Comparison of ENCODE assay signal across 17 cellular contexts in genomic region chr17:76543482-76544122, GRCh38. TPM values are rescaled to one million over a fixed set of nuclear protein-coding genes. Genes with fewer than 3 reads are reported as not detected.
DNase-seq lines count a peak whose midpoint lies in the region; ATAC-seq and TF ChIP-seq lines count a peak whose summit lies in the region.
"Had no signal": no experiment of that assay in that cellular context is flagged by ENCODE, and none has a peak within 500 bp of the region (broad histone marks: within the 10 kb centered on the region; RNA-seq: fewer than 3 reads in every experiment).

No MANE protein-coding gene starts in this region.

- H2AFZ ChIP-seq in osteoblast (ENCODE audit: low read length): no peak overlapping the region
- no peak overlapping the region for H2AFZ ChIP-seq in PC-9

- H3K27me3 ChIP-seq in H7 (ENCODE audit: control insufficient read depth, insufficient read depth, low read length) (peaks cover 12% of the 10 kb centered on the region), right cardiac atrium (ENCODE audit: control insufficient read depth, insufficient read depth) (no peaks in the 10 kb centered on the region), osteoblast (ENCODE audit: insufficient read depth, low read length) (peaks cover 8% of the 10 kb centered on the region), PC-9 (ENCODE audit: insufficient read depth, low read depth) (no peaks in the 10 kb centered on the region)

- 29% methylated on average over 15 of the region's 15 CpGs for WGBS in right cardiac atrium

- H3F3A ChIP-seq in PC-9 (ENCODE audit: insufficient read depth, low read depth): no peaks in the 10 kb centered on the region; the same call in 1 of the 2 replicates

- no TSS peak for BruUV-seq in PC-9 (replicated peaks; lab: Mats Ljungman, UMichigan)

- H3K9me3 ChIP-seq in right cardiac atrium (ENCODE audit: control insufficient read depth, low read length) (no peaks in the 10 kb centered on the region), osteoblast (ENCODE audit: low read depth, low read length) (no peaks in the 10 kb centered on the region), PC-9 (ENCODE audit: insufficient read depth, low read depth) (no peaks in the 10 kb centered on the region)

- CTCF ChIA-PET in PC-9 (lab: Charles Lee): no interaction called here

- no peaks in the 10 kb centered on the region for H3K9me2 ChIP-seq in PC-9 (ENCODE audit: insufficient read depth)

- H3K36me3 ChIP-seq in H7 (replicated peaks; ENCODE audit: control insufficient read depth, insufficient read depth, low read length) (no peaks in the 10 kb centered on the region), osteoblast (ENCODE audit: insufficient read depth, low read length) (no peaks in the 10 kb centered on the region), PC-9 (ENCODE audit: low read depth) (no peaks in the 10 kb centered on the region)

- no peak overlapping the region for H3K4me2 ChIP-seq in osteoblast (ENCODE audit: insufficient read depth, low read length)
- H3K4me2 ChIP-seq in PC-9: no peak overlapping the region

- H3K4me3 ChIP-seq in H7 (ENCODE audit: insufficient read depth, low read depth, low read length) (no peak overlapping the region), right cardiac atrium (ENCODE audit: low read length) (no peak overlapping the region), osteoblast (ENCODE audit: insufficient read depth, low read length) (no peak overlapping the region), PC-9 (no peak overlapping the region)

- H3K4me1 ChIP-seq in right cardiac atrium (ENCODE audit: control insufficient read depth, insufficient read depth, low read length) (peaks cover 31% of the 10 kb centered on the region), osteoblast (ENCODE audit: insufficient read depth, low read length) (peaks cover 25% of the 10 kb centered on the region), PC-9 (replicated peaks; ENCODE audit: insufficient read depth) (0 out of 2 replicates have a peak, but pooled peaks cover 3% of the 10 kb centered on the region)

- H3K79me2 ChIP-seq in osteoblast (ENCODE audit: insufficient read depth, low read length): no peaks in the 10 kb centered on the region
- H3K79me2 ChIP-seq in PC-9 (ENCODE audit: low read depth): no peaks in the 10 kb centered on the region

- peak overlapping the region; percentile 97 for H3K27ac ChIP-seq in angular gyrus (ENCODE audit: low read depth, low read length)
- H3K27ac ChIP-seq in right cardiac atrium (ENCODE audit: low read length): peak overlapping the region; percentile 86
- H3K27ac ChIP-seq in osteoblast (ENCODE audit: low read depth, low read length): no peak overlapping the region
- no peak overlapping the region for H3K27ac ChIP-seq in PC-9

- ATAC-seq in right cardiac atrium: peak in 1 of 2 donors; percentile 5
- ATAC-seq: stimulated activated naive B cell treated with anti-CD40 and anti-IgM and Interleukin-4, amounts not matched to agents 10 μg/mL and 1 μg/mL and 100 μg/mL, for 72 hours had no signal

- POLR2A ChIA-PET in PC-9 (lab: Charles Lee; ENCODE audit: unreplicated experiment): no interaction called here

- no peak for TF ChIP-seq CTCF in osteoblast (IDR thresholded peaks at IDR 0.05; ENCODE audit: extremely low read depth, low read depth, low read length)
- no peak for TF ChIP-seq CTCF in PC-9 (conservative IDR thresholded peaks at IDR 0.05)

- DNase-seq in H7 (peak; percentile 56), right cardiac atrium (peak in 1 of 3 donors; percentile 70), osteoblast (ENCODE audit: insufficient read length, low spot score, missing footprints) (peak; percentile 56), NCI-H345 treated with DMSO at 0.1 percent for 48 hours (lab: John Stamatoyannopoulos, UW; ENCODE audit: unreplicated experiment) (no peak), PC-9 (no peak), 8988T (no peak)
- no peak for DNase-seq in stimulated activated CD4-positive, alpha-beta T cell treated with anti-CD3 and anti-CD28 coated beads, Interleukin-12 subunit alpha, Interleukin-12 subunit beta, amount 100 ng/mL, for 4 hours
- DNase-seq: activated CD4-positive, alpha-beta T cell treated with anti-CD3 and anti-CD28 coated beads, Interleukin-2, amount 10 ng/mL, durations not matched to agents 7 days and 5 days; AML-193; effector CD4-positive, alpha-beta T cell; mammary epithelial cell; NCI-H226; stimulated activated CD4-positive, alpha-beta T cell treated with anti-CD3 and anti-CD28 coated beads, Interleukin-4, amount 100 ng/mL, for 24 hours; stimulated activated naive B cell treated with anti-CD40 and anti-IgM and Interleukin-4, amounts not matched to agents 10 μg/mL and 1 μg/mL and 100 μg/mL, for 72 hours had no signal

- intact Hi-C loops in right cardiac atrium (cut with DNase I): no loop called here
- intact Hi-C loops in PC-9 (cut with micrococcal nuclease; ENCODE audit: unreplicated experiment): no loop called here

- H4K20me1 ChIP-seq in osteoblast (ENCODE audit: insufficient read depth, low read length): no peaks in the 10 kb centered on the region
- no peaks in the 10 kb centered on the region for H4K20me1 ChIP-seq in PC-9 (ENCODE audit: insufficient read depth)

RNA-seq across cellular contexts. Expression of gene PRCD, which starts 3.8 kb away (rescaled TPM):
- 0.70 and 0.83 TPM in 2 replicates for total RNA-seq in H7 (2014; rRNA removed; shearing (Covaris generic))
- total RNA-seq in right cardiac atrium (10 to 100 TPM in 3 of 4 donors, 1 to 10 TPM in 1; 6.1 to 11.6 (median 10.9) TPM), osteoblast (4.0 and 5.3 TPM in 2 replicates), PC-9 (2021) (2.6 and 2.7 TPM in 2 replicates)
- 9.8 TPM for polyA plus RNA-seq in right cardiac atrium
- total RNA-seq: activated CD4-positive, alpha-beta T cell treated with anti-CD3 and anti-CD28 coated beads, Interleukin-2, amount 10 ng/mL, durations not matched to agents 7 days and 5 days; activated T-helper 1 cell treated with anti-CD3 and anti-CD28 coated beads, Interleukin-12 subunit alpha, Interleukin-12 subunit beta, Interleukin-2, Interleukin-4 antibody, amounts not matched to agents 30 ng/mL and 10 ng/mL and 1 ng/mL, durations not matched to agents 14 hours and 24 hours and 36 hours; HT-29 had no signal

RNA-seq across cellular contexts. Expression of gene CYGB, which starts 6.1 kb away (rescaled TPM):
- 1.4 and 3.5 TPM in 2 replicates for total RNA-seq in H7 (2014; rRNA removed; shearing (Covaris generic))
- total RNA-seq in right cardiac atrium: 10 to 100 TPM; 46.6 to 83.9 (median 67.3) TPM
- 58.7 TPM for polyA plus RNA-seq in right cardiac atrium
- 39.1 and 74.0 TPM in 2 replicates for total RNA-seq in osteoblast
- 0.93 and 1.1 TPM in 2 replicates for total RNA-seq in PC-9 (2021)
- total RNA-seq: activated CD4-positive, alpha-beta T cell treated with anti-CD3 and anti-CD28 coated beads, Interleukin-2, amount 10 ng/mL, durations not matched to agents 7 days and 5 days; activated T-helper 1 cell treated with anti-CD3 and anti-CD28 coated beads, Interleukin-12 subunit alpha, Interleukin-12 subunit beta, Interleukin-2, Interleukin-4 antibody, amounts not matched to agents 30 ng/mL and 10 ng/mL and 1 ng/mL, durations not matched to agents 14 hours and 24 hours and 36 hours; HT-29 had no signal

RNA-seq across cellular contexts. Expression of gene ST6GALNAC2, which starts 42.1 kb away (rescaled TPM):
- 1.7 and 2.4 TPM in 2 replicates for total RNA-seq in H7 (2014; rRNA removed; shearing (Covaris generic))
- total RNA-seq in right cardiac atrium: 1 to 10 TPM; 4.0 to 5.8 (median 5.5) TPM
- 4.2 TPM for polyA plus RNA-seq in right cardiac atrium
- 0.36 and 0.59 TPM in 2 replicates for total RNA-seq in osteoblast
- total RNA-seq in PC-9 (2021): 15.5 and 18.7 TPM in 2 replicates
- total RNA-seq: activated CD4-positive, alpha-beta T cell treated with anti-CD3 and anti-CD28 coated beads, Interleukin-2, amount 10 ng/mL, durations not matched to agents 7 days and 5 days; activated T-helper 1 cell treated with anti-CD3 and anti-CD28 coated beads, Interleukin-12 subunit alpha, Interleukin-12 subunit beta, Interleukin-2, Interleukin-4 antibody, amounts not matched to agents 30 ng/mL and 10 ng/mL and 1 ng/mL, durations not matched to agents 14 hours and 24 hours and 36 hours had no signal

RNA-seq across cellular contexts. Expression of gene RHBDF2, which starts 42.4 kb away (rescaled TPM):
- 23.0 and 34.3 TPM in 2 replicates for total RNA-seq in H7 (2014; rRNA removed; shearing (Covaris generic))
- total RNA-seq in right cardiac atrium (10 to 100 TPM; 10.2 to 16.4 (median 12.8) TPM), osteoblast (7.1 and 8.3 TPM in 2 replicates), PC-9 (2021) (39.6 and 51.6 TPM in 2 replicates)
- 11.2 TPM for polyA plus RNA-seq in right cardiac atrium

Comparison
In these comparisons a context has a peak if more than half of its experiments do, and no peak if none do; other contexts are left out.
1. DNase-seq: peak in H7 (single experiment) and osteoblast (single experiment); none in NCI-H345 treated with DMSO at 0.1 percent for 48 hours (single experiment), stimulated activated CD4-positive, alpha-beta T cell treated with anti-CD3 and anti-CD28 coated beads, Interleukin-12 subunit alpha, Interleukin-12 subunit beta, amount 100 ng/mL, for 4 hours (single experiment), PC-9 (0 of 2) and 8988T (single experiment).
2. H3K27ac ChIP-seq: peak in angular gyrus (single experiment) and right cardiac atrium (single experiment); none in osteoblast (single experiment) and PC-9 (single experiment).